Comparison of ENCODE assay signal across 9 cellular contexts in the genomic region with DNA sequence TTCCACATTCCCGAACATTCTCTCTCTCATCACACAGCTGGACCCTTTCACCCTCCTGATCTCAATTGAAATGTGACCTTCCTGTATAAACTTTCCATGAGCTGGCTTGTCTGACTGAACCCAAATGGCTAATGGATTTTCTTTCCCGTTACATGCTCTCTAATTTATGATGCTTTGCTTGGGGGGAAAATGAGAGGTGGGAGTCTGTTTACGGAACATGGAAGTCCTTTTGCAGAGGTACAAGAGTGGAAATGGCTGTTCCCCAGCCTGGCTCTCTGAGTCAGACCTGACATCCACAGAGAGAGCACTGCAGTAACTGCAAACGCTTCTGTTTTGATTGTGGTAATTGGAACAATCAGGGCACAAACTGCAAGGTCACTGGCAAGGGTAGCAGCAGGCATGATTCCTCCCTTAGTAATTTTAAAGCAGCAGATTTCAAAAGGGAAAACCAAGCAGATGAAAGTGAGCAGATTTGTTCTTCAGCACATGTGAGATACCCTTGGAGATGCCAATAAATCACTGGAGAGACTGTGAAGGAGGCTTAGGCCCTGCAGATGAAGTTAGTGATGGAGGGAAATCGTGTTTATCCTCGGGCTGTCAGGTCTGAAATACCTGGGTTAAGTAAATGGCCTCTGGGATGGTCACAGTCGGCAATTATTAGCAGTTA.
DNase-seq lines count a peak whose midpoint lies in the region; ATAC-seq and TF ChIP-seq lines count a peak whose summit lies in the region.
"Had no signal": no experiment of that assay in that cellular context is flagged by ENCODE, and none has a peak within 500 bp of the region (broad histone marks: within the 10 kb centered on the region; RNA-seq: fewer than 3 reads in every experiment).

No MANE protein-coding gene starts in this region.

- TF ChIP-seq CTCF in HFF-Myc (IDR thresholded peaks at IDR 0.05; ENCODE audit: low read depth, low read length, missing control alignments): no peak
- TF ChIP-seq CTCF in left ventricle myocardium inferior (IDR thresholded peaks at IDR 0.05; ENCODE audit: borderline replicate concordance): no peak
- no peak for TF ChIP-seq CTCF in spleen (IDR thresholded peaks at IDR 0.05 in 8 of 11, conservative IDR thresholded peaks at IDR 0.05 in 3 of 11)

- DNase-seq in HFF-Myc (ENCODE audit: extremely low read depth, low read depth) (peak; percentile 91), T1000 (lab: John Stamatoyannopoulos, UW) (peak; percentile 25), left ventricle myocardium inferior (no peak), spleen (no peak), NCI-H524 treated with DMSO at 0.1 percent for 48 hours (lab: John Stamatoyannopoulos, UW) (no peak)
- DNase-seq: activated naive CD8-positive, alpha-beta T cell treated with anti-CD3 and anti-CD28 coated beads, Interleukin-2, amount 10 ng/mL, durations not matched to agents 7 days and 5 days had no signal

- intact Hi-C loops in left ventricle myocardium inferior (cut with micrococcal nuclease) (no loop called here), spleen (cut with DNase I; ENCODE audit: low total_unique reads) (no loop called here)

- TF ChIP-seq POLR2A in spleen (IDR thresholded peaks at IDR 0.05): no peak

- H3K4me1 ChIP-seq in left ventricle myocardium inferior (peaks cover 17% of the 10 kb centered on the region), spleen (no peaks in the 10 kb centered on the region)

- H3K9me3 ChIP-seq in left ventricle myocardium inferior (replicated peaks) (no peaks in the 10 kb centered on the region), spleen (no peaks in the 10 kb centered on the region)

- H3K36me3 ChIP-seq in left ventricle myocardium inferior (no peaks in the 10 kb centered on the region), spleen (no peaks in the 10 kb centered on the region)

- no peak for ATAC-seq in HG03135 (IDR thresholded peaks at IDR 0.05; ENCODE audit: unreplicated experiment)
- no peak for ATAC-seq in HG02870 (IDR thresholded peaks at IDR 0.05; ENCODE audit: unreplicated experiment)
- ATAC-seq in HG03342 (IDR thresholded peaks at IDR 0.05; ENCODE audit: unreplicated experiment): no peak

- H3K27ac ChIP-seq in left ventricle myocardium inferior (replicated peaks) (peak overlapping the region; percentile 17), spleen (peak overlapping the region in 5 of 8 donors; percentile 5 to 52 (median 47))

- 64 to 74% (median 71%) methylated on average over 7 of the region's 7 CpGs for WGBS in spleen, 5 donors

- H3K4me3 ChIP-seq in HFF-Myc (replicated peaks; ENCODE audit: low read depth, low read length) (peak overlapping the region; percentile 4; the same call in 1 of the 2 replicates), left ventricle myocardium inferior (no peak overlapping the region), spleen (no peak overlapping the region)

- H3K27me3 ChIP-seq in left ventricle myocardium inferior (ENCODE audit: low read depth) (no peaks in the 10 kb centered on the region), spleen (replicated peaks in 1 of 7) (no peaks in the 10 kb centered on the region)

Comparison
In these comparisons a context has a peak if more than half of its experiments do, and no peak if none do; other contexts are left out.
1. DNase-seq: peak in HFF-Myc (single experiment) and T1000 (single experiment); none in left ventricle myocardium inferior (single experiment), spleen (single experiment) and NCI-H524 treated with DMSO at 0.1 percent for 48 hours (single experiment).